In the genomic region with DNA sequence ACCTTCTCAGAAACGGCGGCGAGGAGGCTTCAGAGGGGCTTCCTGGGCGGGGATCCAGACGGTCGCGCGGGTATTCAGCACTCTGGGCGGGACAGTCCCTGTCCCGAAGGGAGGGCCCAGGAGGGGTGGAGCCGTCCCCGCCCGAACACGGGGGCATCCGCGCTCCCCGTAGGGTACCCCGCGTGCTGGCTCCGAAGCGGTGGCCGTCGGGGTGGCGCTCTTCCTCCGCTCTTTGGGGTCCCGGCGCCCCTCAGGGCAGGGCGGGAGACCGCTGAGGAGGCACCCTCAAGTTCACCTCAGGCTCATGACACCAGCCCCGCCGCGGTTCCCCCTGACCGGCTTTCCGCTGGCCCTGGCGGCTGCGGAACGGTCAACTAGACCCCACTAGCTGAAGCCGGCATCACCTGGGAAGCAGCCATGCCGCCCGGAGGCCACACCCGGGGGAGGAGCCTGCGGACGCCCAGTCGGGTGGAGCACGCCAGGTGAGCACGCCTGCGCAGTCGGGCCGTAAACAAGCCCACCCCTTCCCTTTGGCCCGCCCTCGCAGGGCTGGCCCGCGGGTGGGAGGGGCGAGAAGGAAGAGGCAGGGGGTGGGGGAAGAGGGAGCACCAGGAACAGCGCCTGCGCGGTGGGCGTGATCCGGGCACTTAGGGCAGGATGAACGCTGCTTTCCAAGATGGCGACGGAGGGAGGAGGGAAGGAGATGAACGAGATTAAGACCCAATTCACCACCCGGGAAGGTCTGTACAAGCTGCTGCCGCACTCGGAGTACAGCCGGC, we compare ENCODE assay signal across 1 cellular context.
TF ChIP-seq lines count a peak whose summit lies in the region.

TSS of gene WDR20 (plus strand) at position 650 of the 779 bp plus-strand sequence. CDS start at position 677, 27 bp downstream.

TF ChIP-seq in A549, 52 proteins besides CTCF, POLR2A, EP300 and RAD21 (continued from another document):
- peak; percentile 71 for TF ChIP-seq REST (IDR thresholded peaks at IDR 0.05)
- peak; percentile 71 for TF ChIP-seq PHF8 (IDR thresholded peaks at IDR 0.05; ENCODE audit: borderline replicate concordance, low read depth)
- peak; percentile 89 for TF ChIP-seq MAX (IDR thresholded peaks at IDR 0.05)
- TF ChIP-seq HDAC2 (IDR thresholded peaks at IDR 0.05), result no peak
- no peak for TF ChIP-seq KDM1A (IDR thresholded peaks at IDR 0.05; ENCODE audit: low read depth)
- no peak for TF ChIP-seq ZSCAN20 (CRISPR knock-in tag; IDR thresholded peaks at IDR 0.05)
- no peak for TF ChIP-seq MAFK (IDR thresholded peaks at IDR 0.05; ENCODE audit: partially characterized antibody)
- TF ChIP-seq NPAS2 (CRISPR knock-in tag; IDR thresholded peaks at IDR 0.05; ENCODE audit: borderline replicate concordance), result no peak
- TF ChIP-seq CHD2 (IDR thresholded peaks at IDR 0.05; ENCODE audit: low read length, partially characterized antibody), result no peak
